Comparison of ENCODE assay signal across 15 cellular contexts in genomic region chr17:77493238-77493812, GRCh38.
DNase-seq lines count a peak whose midpoint lies in the region; ATAC-seq, FAIRE-seq and TF ChIP-seq lines count a peak whose summit lies in the region.
"Had no signal": no experiment of that assay in that cellular context is flagged by ENCODE, and none has a peak within 500 bp of the region (broad histone marks: within the 10 kb centered on the region; RNA-seq: fewer than 3 reads in every experiment).

No MANE protein-coding gene starts in this region.

- TF ChIP-seq RAD21 in HepG2 (CRISPR knock-in tag; IDR thresholded peaks at IDR 0.05) = no peak

- WGBS in heart left ventricle, 4 donors = 69 to 80% (median 76%) methylated on average over 7 to 11 of the region's 11 CpGs
- 92% methylated on average over 11 of the region's 11 CpGs for WGBS in HepG2 (ENCODE audit: low lambda C conversion rate)

- H3K4me1 Mint-ChIP-seq in T-cell = peaks cover 19 to 36% (median 26%) of the 10 kb centered on the region in 3 donors

- FAIRE-seq in HepG2 (lab: Jason Lieb, UNC) = no peak

- in situ Hi-C loops in HepG2 (cut with HindIII; ENCODE audit: extremely low pct_ligation_motif_present, low pct_unique_long_range_greater_than_20kb) = no loop called here

- H3K4me1 ChIP-seq in heart left ventricle (peaks cover 0 to 42% (median 27%) of the 10 kb centered on the region in 12 donors), HepG2 (ENCODE audit: insufficient read depth, low read length) (no peaks in the 10 kb centered on the region), upper lobe of right lung (peaks cover 31% of the 10 kb centered on the region)

- H3K4me3 ChIP-seq in heart left ventricle (no peak overlapping the region), HepG2 (replicated peaks in 1 of 3; ENCODE audit: insufficient read depth in 1 of 3, low read depth in 2 of 3, low read length in 3 of 3) (no peak overlapping the region), upper lobe of right lung (no peak overlapping the region)
- H3K4me3 ChIP-seq: SJSA1 had no signal

- intact Hi-C loops in heart left ventricle (cut with DNase I) (loop anchor here in 4 of 10 donors (2.0 to 10.0 kb wide), 5 partner anchors 41 to 409 kb away; no protein-coding TSS in a partner anchor), Right ventricle myocardium superior (cut with DNase I) (loop anchor here (5.0 kb wide), 1 partner anchor 61 kb away; no protein-coding TSS in a partner anchor), HepG2 (cut with micrococcal nuclease; ENCODE audit: unreplicated experiment) (no loop called here), upper lobe of right lung (cut with DNase I) (loop anchor here (5.0 kb wide), 2 partner anchors 61 to 166 kb away; no protein-coding TSS in a partner anchor)

- peaks cover 23% of the 10 kb centered on the region; the same call in 1 of the 2 replicates for H4K20me1 ChIP-seq in HepG2 (ENCODE audit: insufficient read depth, low read length)

- CTCF ChIA-PET in T-cell (lab: Charles Lee) = interaction anchor here (0.6 to 3.4 kb wide), 3 partner anchors 10 to 63 kb away, joined by 3 to 19 read pairs (median 3); no protein-coding TSS in a partner anchor
- CTCF ChIA-PET in HepG2 (lab: Yijun Ruan, JAX; ENCODE audit: low intra/inter-chr PET ratio, low total read pairs) = interaction anchor here (0.7 to 2.9 kb wide), 3 partner anchors 55 to 162 kb away, joined by 3 to 46 read pairs (median 20); no protein-coding TSS in a partner anchor

- BruUV-seq in HepG2 (replicated peaks; lab: Mats Ljungman, UMichigan) = no TSS peak

- TF ChIP-seq CTCF in heart left ventricle (IDR thresholded peaks at IDR 0.05) (no peak), HepG2 (CRISPR knock-in tag; IDR thresholded peaks at IDR 0.05) (no peak), upper lobe of right lung (IDR thresholded peaks at IDR 0.05) (no peak)

- no peaks in the 10 kb centered on the region for H3K9me3 Mint-ChIP-seq in T-cell
- H3K9me3 Mint-ChIP-seq: stimulated activated naive CD8-positive, alpha-beta T cell treated with anti-CD3 and anti-CD28 coated beads, Interleukin-15, Interleukin-2, amounts not matched to agents 100 ng/mL and 50 ng/mL, for 24 hours had no signal

- H3K27ac ChIP-seq in heart left ventricle (peak overlapping the region in 2 of 12 donors; percentile 15 to 76), HepG2 (ENCODE audit: extremely low read length, insufficient read depth, low read length) (no peak overlapping the region), upper lobe of right lung (no peak overlapping the region)
- H3K27ac ChIP-seq: SJSA1 had no signal

- POLR2A ChIA-PET in T-cell (lab: Charles Lee) = no interaction called here
- POLR2A ChIA-PET in HepG2 (lab: Yijun Ruan, JAX) = interaction anchor here (0.9 kb wide), 1 partner anchor 40 kb away, joined by 3 read pairs; no protein-coding TSS in a partner anchor

- no peak for TF ChIP-seq EP300 in HepG2 (IDR thresholded peaks at IDR 0.05; ENCODE audit: low read depth in 2 of 2, low read length in 2 of 2)
- TF ChIP-seq EP300 in HepG2 (CRISPR knock-in tag; IDR thresholded peaks at IDR 0.05; ENCODE audit: borderline replicate concordance) = no peak

- TF ChIP-seq POLR2A in heart left ventricle (IDR thresholded peaks at IDR 0.05) (no peak), HepG2 (IDR thresholded peaks at IDR 0.05; ENCODE audit: insufficient read depth in 1 of 2, low read depth in 2 of 2, low read length in 2 of 2) (no peak; a peak in 1 of 4 replicates)

- H3K27me3 ChIP-seq in heart left ventricle = no peaks in the 10 kb centered on the region
- no peaks in the 10 kb centered on the region for H3K27me3 ChIP-seq in HepG2 (ENCODE audit: control insufficient read depth in 1 of 2, insufficient read depth in 2 of 2, low read length in 2 of 2)
- no peaks in the 10 kb centered on the region for H3K27me3 ChIP-seq in upper lobe of right lung
- H3K27me3 ChIP-seq: SJSA1 had no signal

- H3K4me3 Mint-ChIP-seq in T-cell = no peak overlapping the region
- H3K4me3 Mint-ChIP-seq: stimulated activated naive CD8-positive, alpha-beta T cell treated with anti-CD3 and anti-CD28 coated beads, Interleukin-15, Interleukin-2, amounts not matched to agents 100 ng/mL and 50 ng/mL, for 24 hours had no signal

- H3K27me3 Mint-ChIP-seq in T-cell = no peaks in the 10 kb centered on the region
- H3K27me3 Mint-ChIP-seq: stimulated activated naive CD8-positive, alpha-beta T cell treated with anti-CD3 and anti-CD28 coated beads, Interleukin-15, Interleukin-2, amounts not matched to agents 100 ng/mL and 50 ng/mL, for 24 hours had no signal

- no peak overlapping the region for H3K9ac ChIP-seq in HepG2 (ENCODE audit: insufficient read depth, low read depth, low read length)

- peak overlapping the region; percentile 55 to 74 for H3K27ac Mint-ChIP-seq in T-cell
- H3K27ac Mint-ChIP-seq: stimulated activated naive CD8-positive, alpha-beta T cell treated with anti-CD3 and anti-CD28 coated beads, Interleukin-15, Interleukin-2, amounts not matched to agents 100 ng/mL and 50 ng/mL, for 24 hours had no signal

- peaks cover 20% of the 10 kb centered on the region for H3K36me3 Mint-ChIP-seq in T-cell

- H2AFZ ChIP-seq in HepG2 (ENCODE audit: low read length) = no peak overlapping the region

- H3K79me2 ChIP-seq in HepG2 (ENCODE audit: insufficient read depth, low read length) = no peaks in the 10 kb centered on the region

- no peak overlapping the region for H3K4me2 ChIP-seq in HepG2 (ENCODE audit: low read depth, low read length)

- H3K9me3 ChIP-seq in heart left ventricle (no peaks in the 10 kb centered on the region), HepG2 (ENCODE audit: low read length) (no peaks in the 10 kb centered on the region), upper lobe of right lung (no peaks in the 10 kb centered on the region)
- H3K9me3 ChIP-seq: SJSA1 had no signal

- H3K36me3 ChIP-seq in heart left ventricle (peaks cover 0 to 97% (median 50%) of the 10 kb centered on the region in 9 donors), HepG2 (replicated peaks in 1 of 2; ENCODE audit: control insufficient read depth in 1 of 2, insufficient read depth in 2 of 2, low read length in 2 of 2) (peaks cover 63 to 84% of the 10 kb centered on the region in 2 experiments), upper lobe of right lung (peaks cover 67% of the 10 kb centered on the region)

- ATAC-seq in heart left ventricle (no peak), Right ventricle myocardium superior (ENCODE audit: poor library complexity) (no peak), T-cell (replicated peaks in 1 of 4) (no peak), HepG2 (no peak), upper lobe of right lung (peak; percentile 49), HG03108 (IDR thresholded peaks at IDR 0.05; ENCODE audit: unreplicated experiment) (no peak), GM18867 (IDR thresholded peaks at IDR 0.05; ENCODE audit: unreplicated experiment) (no peak), GM19035 (IDR thresholded peaks at IDR 0.05; ENCODE audit: unreplicated experiment) (no peak)

- peak in 3 of 5 donors; percentile 28 to 51 (median 46) for DNase-seq in heart left ventricle
- DNase-seq in Right ventricle myocardium superior = no peak
- DNase-seq in T-cell = no peak
- no peak for DNase-seq in HepG2 (ENCODE audit: low spot score)
- no peak for DNase-seq in upper lobe of right lung
- DNase-seq: activated CD4-positive, alpha-beta T cell treated with anti-CD3 and anti-CD28 coated beads for 1 hour; activated gamma-delta T cell; mesendoderm; NCI-H1417 treated with DMSO at 0.1 percent for 48 hours; stimulated activated CD4-positive, alpha-beta T cell treated with anti-CD3 and anti-CD28 coated beads, Interleukin-4, amount 100 ng/mL, for 1 hour had no signal

TF ChIP-seq in HepG2, 621 proteins besides CTCF, POLR2A, EP300 and RAD21:
- no peak for TF ChIP-seq NR3C1 (CRISPR knock-in tag; IDR thresholded peaks at IDR 0.05)
- peak; percentile 40 for TF ChIP-seq RBM22 (optimal IDR thresholded peaks at IDR 0.05; ENCODE audit: low read length)
- peak; percentile 94 for TF ChIP-seq ZNF768 (CRISPR knock-in tag; IDR thresholded peaks at IDR 0.05)
- TF ChIP-seq STAT5B (CRISPR knock-in tag; IDR thresholded peaks at IDR 0.05) = no peak
- peak; percentile 85 for TF ChIP-seq ZBTB33 (CRISPR knock-in tag; IDR thresholded peaks at IDR 0.05)
- TF ChIP-seq AGO2 (optimal IDR thresholded peaks at IDR 0.05; ENCODE audit: low read depth, low read length) = peak; percentile 17
- no peak for TF ChIP-seq RXRB (CRISPR knock-in tag; IDR thresholded peaks at IDR 0.05; ENCODE audit: borderline replicate concordance)
- TF ChIP-seq MNT (IDR thresholded peaks at IDR 0.05) = no peak

Comparison
In these comparisons a context has a peak if more than half of its experiments do, and no peak if none do; other contexts are left out.
1. DNase-seq: peak in heart left ventricle (3 of 5); none in Right ventricle myocardium superior (single experiment), T-cell (0 of 34), HepG2 (single experiment) and upper lobe of right lung (single experiment).